Comparison of ENCODE assay signal across 8 cellular contexts in the genomic region with DNA sequence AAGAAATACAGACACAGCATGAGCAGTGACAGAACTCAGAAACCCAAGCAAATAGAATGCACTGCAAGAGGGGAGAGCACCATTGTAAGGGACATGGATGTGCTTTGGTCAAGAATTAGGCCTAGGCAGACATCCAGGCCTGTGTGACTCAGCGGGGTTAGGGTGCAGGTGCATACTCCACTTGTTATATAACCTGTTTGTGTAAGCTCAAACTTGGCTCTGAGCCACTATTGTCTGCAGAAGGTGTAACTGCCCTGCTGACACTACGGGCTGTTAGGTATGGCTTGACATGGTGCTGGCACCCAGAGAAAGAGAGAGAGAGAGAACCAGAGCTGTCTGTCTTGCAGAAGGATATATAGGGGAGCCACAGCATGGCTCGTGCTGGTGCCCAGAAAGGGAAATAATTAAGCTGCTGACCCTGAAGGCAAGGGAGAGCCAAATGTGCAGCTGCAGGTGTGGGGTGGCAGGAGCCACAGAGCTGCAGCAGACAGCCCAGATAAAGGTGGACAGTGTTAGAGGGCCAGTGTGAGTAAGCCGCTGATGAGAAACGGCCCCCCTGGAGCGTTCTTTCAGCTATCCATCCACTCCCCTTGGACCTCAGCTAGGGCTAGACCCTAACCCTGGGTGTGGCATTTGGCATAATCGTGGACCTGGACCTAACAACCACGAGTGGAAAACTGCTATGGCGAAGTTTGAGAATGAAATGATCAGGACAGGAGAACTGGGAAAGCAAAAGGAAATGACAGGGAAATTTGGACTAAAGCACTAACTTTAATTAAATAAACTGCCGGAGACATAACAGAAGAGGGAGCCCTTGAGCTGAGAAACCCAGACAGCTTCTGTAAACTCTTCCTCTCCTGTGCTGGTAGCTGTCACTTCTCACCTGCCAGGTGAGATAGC.
A peak's percentile ranks its signal among the peaks of the same experiment; 100 is the strongest.
DNase-seq lines count a peak whose midpoint lies in the region; ATAC-seq and TF ChIP-seq lines count a peak whose summit lies in the region.

No MANE protein-coding gene starts in this region.

- TF ChIP-seq CTCF in HL-60 (IDR thresholded peaks at IDR 0.05; ENCODE audit: insufficient read depth, low read length) (peak; percentile 31), coronary artery (IDR thresholded peaks at IDR 0.05) (peak; percentile 32)

- no peak overlapping the region for H3K4me3 ChIP-seq in HL-60 (replicated peaks; ENCODE audit: insufficient read depth, low read length)
- no peak overlapping the region for H3K4me3 ChIP-seq in coronary artery

- DNase-seq in Ammon's horn (ENCODE audit: low spot score) (peak; percentile 30), HL-60 (ENCODE audit: low read depth in 1 of 2, low spot score in 1 of 2) (peak in 1 of 2 experiments; percentile 16), NCI-H82 (lab: John Stamatoyannopoulos, UW) (peak; percentile 52), coronary artery (ENCODE audit: low spot score) (no peak), medulla oblongata (ENCODE audit: extremely low spot score) (peak; percentile 47), CD1c-positive myeloid dendritic cell (ENCODE audit: extremely low spot score) (no peak), T-helper 1 cell (no peak)

- no peaks in the 10 kb centered on the region for H3K27me3 ChIP-seq in HL-60 (ENCODE audit: insufficient read depth, poor library complexity, severe bottlenecking)

- no peak overlapping the region for H3K27ac ChIP-seq in HL-60 (replicated peaks)
- H3K27ac ChIP-seq in coronary artery, result no peak overlapping the region

- peak; percentile 72 for ATAC-seq in GM18907 (IDR thresholded peaks at IDR 0.05; ENCODE audit: unreplicated experiment)

Comparison
In these comparisons a context has a peak if more than half of its experiments do, and no peak if none do; other contexts are left out.
1. DNase-seq: peak in Ammon's horn (single experiment), NCI-H82 (single experiment) and medulla oblongata (single experiment); none in coronary artery (single experiment), CD1c-positive myeloid dendritic cell (single experiment) and T-helper 1 cell (0 of 5).